2 cellular contexts compared by ENCODE assay signal in genomic region chr11:117548876-117549275, GRCh38.
TF ChIP-seq lines count a peak whose summit lies in the region.

No MANE protein-coding gene starts in this region.

TF ChIP-seq in IMR-90, 13 proteins besides CTCF, POLR2A, EP300 and RAD21:
- TF ChIP-seq MXI1 (IDR thresholded peaks at IDR 0.05; ENCODE audit: borderline replicate concordance, low read depth, low read length) (no peak), RCOR1 (IDR thresholded peaks at IDR 0.05; ENCODE audit: insufficient replicate concordance, low read length) (no peak), NFE2L2 (IDR thresholded peaks at IDR 0.05; ENCODE audit: low read depth, low read length) (no peak), RFX5 (IDR thresholded peaks at IDR 0.05; ENCODE audit: low read depth, low read length) (no peak), MAZ (IDR thresholded peaks at IDR 0.05; ENCODE audit: borderline replicate concordance, low read depth, low read length) (no peak), SMC3 (IDR thresholded peaks at IDR 0.05; ENCODE audit: low read depth, low read length) (no peak), FOS (IDR thresholded peaks at IDR 0.05; ENCODE audit: low read depth, low read length) (no peak), USF2 (IDR thresholded peaks at IDR 0.05; ENCODE audit: low read depth, low read length) (no peak), MAFK (IDR thresholded peaks at IDR 0.05; ENCODE audit: low read depth, low read length) (no peak), CHD1 (IDR thresholded peaks at IDR 0.05; ENCODE audit: low read depth, low read length) (no peak), BHLHE40 (IDR thresholded peaks at IDR 0.05; ENCODE audit: low read depth, low read length) (no peak), CEBPB (IDR thresholded peaks at IDR 0.05; ENCODE audit: low read depth, low read length) (no peak), ELK1 (IDR thresholded peaks at IDR 0.05; ENCODE audit: borderline replicate concordance, low read depth, low read length) (no peak)

TF ChIP-seq in H1, 55 proteins besides CTCF, POLR2A, EP300 and RAD21:
- TF ChIP-seq SUZ12 (IDR thresholded peaks at IDR 0.05; ENCODE audit: low read length): no peak
- TF ChIP-seq TAF1 (IDR thresholded peaks at IDR 0.05; ENCODE audit: low read depth, low read length): no peak
- no peak for TF ChIP-seq KDM5A (IDR thresholded peaks at IDR 0.05; ENCODE audit: low read length)
- TF ChIP-seq USF2 (IDR thresholded peaks at IDR 0.05; ENCODE audit: low read length): no peak
- no peak for TF ChIP-seq RXRA (IDR thresholded peaks at IDR 0.05; ENCODE audit: insufficient read depth, low read depth, low read length)
- no peak for TF ChIP-seq SIN3A (conservative IDR thresholded peaks at IDR 0.05 in 1 of 2, IDR thresholded peaks at IDR 0.05 in 1 of 2; ENCODE audit: low read depth in 1 of 2, low read length in 2 of 2)
- no peak for TF ChIP-seq CREB1 (IDR thresholded peaks at IDR 0.05)
- TF ChIP-seq CHD1 (IDR thresholded peaks at IDR 0.05; ENCODE audit: low read depth, low read length): no peak
- no peak for TF ChIP-seq SP2 (IDR thresholded peaks at IDR 0.05; ENCODE audit: low read length)
- no peak for TF ChIP-seq ATF3 (IDR thresholded peaks at IDR 0.05; ENCODE audit: insufficient read depth, low read depth, low read length)
- no peak for TF ChIP-seq MAX (IDR thresholded peaks at IDR 0.05)
- TF ChIP-seq RNF2 (IDR thresholded peaks at IDR 0.05; ENCODE audit: borderline replicate concordance, low read depth, low read length, missing control alignments, poor library complexity, severe bottlenecking): no peak
